Comparison of ENCODE assay signal across 16 cellular contexts in the genomic region with DNA sequence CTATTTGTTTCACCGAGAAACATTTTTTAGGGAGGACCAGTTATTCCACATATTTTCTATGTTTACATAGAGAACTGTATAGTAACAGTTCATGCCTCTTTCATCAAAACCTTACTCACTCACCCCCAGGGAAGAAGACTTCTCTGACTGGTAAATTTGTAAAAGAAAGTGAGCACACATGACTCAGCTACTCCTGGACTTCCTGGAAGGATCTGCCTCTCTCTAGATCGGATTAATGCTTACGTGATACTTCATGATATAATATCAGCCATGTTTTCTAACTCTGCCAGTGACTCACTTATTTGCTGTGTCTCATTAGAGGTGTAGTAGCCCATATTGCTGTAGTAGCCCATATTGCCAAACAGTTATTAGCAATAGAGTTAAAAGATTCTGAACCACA.
DNase-seq lines count a peak whose midpoint lies in the region; ATAC-seq and TF ChIP-seq lines count a peak whose summit lies in the region.
"Had no signal": no experiment of that assay in that cellular context is flagged by ENCODE, and none has a peak within 500 bp of the region (broad histone marks: within the 10 kb centered on the region; RNA-seq: fewer than 3 reads in every experiment).

No MANE protein-coding gene starts in this region.

- H3K36me3 Mint-ChIP-seq in activated naive CD4-positive, alpha-beta T cell treated with anti-CD3 and anti-CD28 coated beads, Interleukin-2, amount 50 U/mL, for 72 hours = no peaks in the 10 kb centered on the region
- H3K36me3 Mint-ChIP-seq: CD4-positive, CD25-positive, alpha-beta regulatory T cell had no signal

- TF ChIP-seq EP300 in ovary (IDR thresholded peaks at IDR 0.05) = no peak

- WGBS in trophoblast cell (ENCODE audit: extremely low coverage, insufficient coverage, insufficient read length) = no CpG with 5 or more reads among the region's 3 CpGs
- WGBS in ovary, 3 donors = 58 to 77% (median 59%) methylated on average over 3 of the region's 3 CpGs

- DNase-seq in ELR (ENCODE audit: low read depth) (peak; percentile 92), RWPE2 (ENCODE audit: low spot score) (no peak), epithelial cell of prostate (ENCODE audit: low read depth, low spot score) (peak; percentile 99), trophoblast cell (peak; percentile 91 to 99), NCI-H524 (lab: John Stamatoyannopoulos, UW) (no peak), ovary (no peak)
- no peak for DNase-seq in activated naive CD4-positive, alpha-beta T cell treated with anti-CD3 and anti-CD28 coated beads, Interleukin-2, amount 50 U/mL, for 72 hours (ENCODE audit: low spot score in 2 of 2)
- DNase-seq: CD4-positive, CD25-positive, alpha-beta regulatory T cell; NCI-H446; stimulated activated CD4-positive, alpha-beta T cell treated with anti-CD3 and anti-CD28 coated beads, Interleukin-1b, Interleukin-23, amount 100 ng/mL, for 48 hours; stimulated activated naive CD4-positive, alpha-beta T cell had no signal

- H3K14ac ChIP-seq in trophoblast cell (ENCODE audit: low read length) = no peak overlapping the region

- H3K79me2 ChIP-seq in trophoblast cell (ENCODE audit: control insufficient read depth, insufficient read depth, low read length, poor library complexity) = no peaks in the 10 kb centered on the region

- TF ChIP-seq CTCF in RWPE2 (IDR thresholded peaks at IDR 0.05; ENCODE audit: poor library complexity, severe bottlenecking) (no peak), ovary (IDR thresholded peaks at IDR 0.05) (no peak)

- TF ChIP-seq POLR2A in ovary (IDR thresholded peaks at IDR 0.05) = no peak

- no peak overlapping the region for H2BK12ac ChIP-seq in trophoblast cell (ENCODE audit: low read length)

- no peak overlapping the region for H4K8ac ChIP-seq in trophoblast cell (ENCODE audit: low read depth, low read length)

- H2BK120ac ChIP-seq in trophoblast cell (ENCODE audit: insufficient read depth, low read length, poor library complexity) = no peak overlapping the region

- H3K23ac ChIP-seq in trophoblast cell (ENCODE audit: low read length) = no peak overlapping the region

- no peak overlapping the region for H3K4ac ChIP-seq in trophoblast cell (ENCODE audit: low read depth, low read length)

- H3K36me3 ChIP-seq in RWPE2 (ENCODE audit: low read depth) (no peaks in the 10 kb centered on the region), trophoblast cell (ENCODE audit: control insufficient read depth in 1 of 2, insufficient read depth in 2 of 2, low read length in 2 of 2) (no peaks in the 10 kb centered on the region), ovary (no peaks in the 10 kb centered on the region)
- H3K36me3 ChIP-seq: SJSA1 had no signal

- H3K79me1 ChIP-seq in trophoblast cell (ENCODE audit: low read length) = no peaks in the 10 kb centered on the region

- ATAC-seq in RWPE2 (ENCODE audit: low read depth) = peak; percentile 96
- no peak for ATAC-seq in GM18519 (IDR thresholded peaks at IDR 0.05; ENCODE audit: low FRiP score, unreplicated experiment)
- ATAC-seq in activated naive CD4-positive, alpha-beta T cell treated with anti-CD3 and anti-CD28 coated beads, Interleukin-2, amount 50 U/mL, for 72 hours = no peak
- ATAC-seq: activated CD4-positive, CD25-positive, alpha-beta regulatory T cell treated with anti-CD3 and anti-CD28 coated beads, Interleukin-2, amount 50 U/mL, for 24 hours had no signal

- no peak overlapping the region for H2AK5ac ChIP-seq in trophoblast cell (ENCODE audit: low read length)

- peaks cover 8 to 14% of the 10 kb centered on the region in 2 donors for H3K9me3 Mint-ChIP-seq in activated naive CD4-positive, alpha-beta T cell treated with anti-CD3 and anti-CD28 coated beads, Interleukin-2, amount 50 U/mL, for 72 hours
- H3K9me3 Mint-ChIP-seq: activated T-helper 1 cell treated with anti-CD3 and anti-CD28 coated beads, Interleukin-12 subunit alpha, Interleukin-12 subunit beta, Interleukin-2, Interleukin-4 antibody, amounts not matched to agents 30 ng/mL and 10 ng/mL and 1 ng/mL, durations not matched to agents 14 hours and 24 hours and 36 hours had no signal

- H3K27ac ChIP-seq in RWPE2 (ENCODE audit: poor library complexity, severe bottlenecking) (peak overlapping the region; percentile 68), epithelial cell of prostate (peak overlapping the region; percentile 80), trophoblast cell (ENCODE audit: low read depth, low read length) (peak overlapping the region; percentile 69), ovary (no peak overlapping the region)
- H3K27ac ChIP-seq: HL-60, SJSA1 had no signal

- H3K9me3 ChIP-seq in RWPE2 (ENCODE audit: severe bottlenecking) (no peaks in the 10 kb centered on the region), trophoblast cell (ENCODE audit: insufficient read depth, low read depth, low read length) (peaks cover 2% of the 10 kb centered on the region), ovary (no peaks in the 10 kb centered on the region)
- H3K9me3 ChIP-seq: SJSA1 had no signal

- no peak overlapping the region for H3K18ac ChIP-seq in trophoblast cell (ENCODE audit: low read length)

- H3K4me2 ChIP-seq in trophoblast cell (ENCODE audit: low read length) = peak overlapping the region; percentile 43

- H4K12ac ChIP-seq in trophoblast cell (ENCODE audit: low read depth, low read length) = no peak overlapping the region

- H3K27ac Mint-ChIP-seq in activated naive CD4-positive, alpha-beta T cell treated with anti-CD3 and anti-CD28 coated beads, Interleukin-2, amount 50 U/mL, for 72 hours = no peak overlapping the region
- H3K27ac Mint-ChIP-seq: activated T-helper 1 cell treated with anti-CD3 and anti-CD28 coated beads, Interleukin-12 subunit alpha, Interleukin-12 subunit beta, Interleukin-2, Interleukin-4 antibody, amounts not matched to agents 30 ng/mL and 10 ng/mL and 1 ng/mL, durations not matched to agents 14 hours and 24 hours and 36 hours; CD4-positive, CD25-positive, alpha-beta regulatory T cell had no signal

- no peak overlapping the region for H3K9ac ChIP-seq in trophoblast cell (ENCODE audit: low read length)

- H2AFZ ChIP-seq in trophoblast cell (ENCODE audit: insufficient read depth, low read length, poor library complexity) = no peak overlapping the region

- H4K91ac ChIP-seq in trophoblast cell (ENCODE audit: low read depth, low read length) = no peak overlapping the region

- H3K4me3 ChIP-seq in RWPE2 (ENCODE audit: severe bottlenecking) (no peak overlapping the region), trophoblast cell (ENCODE audit: low read depth, low read length) (no peak overlapping the region), ovary (no peak overlapping the region)
- H3K4me3 ChIP-seq: SJSA1 had no signal

- H3K4me1 ChIP-seq in RWPE2 (ENCODE audit: insufficient read depth, poor library complexity, severe bottlenecking) (peaks cover 22% of the 10 kb centered on the region), trophoblast cell (ENCODE audit: control insufficient read depth in 1 of 2, insufficient read depth in 2 of 2, low read length in 2 of 2) (no peaks in the 10 kb centered on the region), ovary (ENCODE audit: insufficient read depth) (no peaks in the 10 kb centered on the region)
- H3K4me1 ChIP-seq: SJSA1 had no signal

- no peaks in the 10 kb centered on the region for H3K27me3 ChIP-seq in RWPE2 (ENCODE audit: insufficient read depth, poor library complexity, severe bottlenecking)
- no peaks in the 10 kb centered on the region for H3K27me3 ChIP-seq in trophoblast cell (ENCODE audit: insufficient read depth, low read length)
- no peaks in the 10 kb centered on the region for H3K27me3 ChIP-seq in ovary
- H3K27me3 ChIP-seq: SJSA1 had no signal

- intact Hi-C loops in ovary (cut with DNase I) = no loop called here

- no peak overlapping the region for H2BK5ac ChIP-seq in trophoblast cell (ENCODE audit: low read depth, low read length, poor library complexity)

Comparison
In these comparisons a context has a peak if more than half of its experiments do, and no peak if none do; other contexts are left out.
1. DNase-seq: peak in ELR (single experiment), epithelial cell of prostate (single experiment) and trophoblast cell (2 of 2); none in RWPE2 (single experiment), NCI-H524 (0 of 2), ovary (0 of 5) and activated naive CD4-positive, alpha-beta T cell treated with anti-CD3 and anti-CD28 coated beads, Interleukin-2, amount 50 U/mL, for 72 hours (0 of 2).
2. H3K27ac ChIP-seq: peak in RWPE2 (single experiment), epithelial cell of prostate (single experiment) and trophoblast cell (single experiment); none in ovary (0 of 2).